1 cellular context compared by ENCODE assay signal in genomic region chr21:14080040-14080763, GRCh38.
TF ChIP-seq lines count a peak whose summit lies in the region.

No MANE protein-coding gene starts in this region.

TF ChIP-seq in GM23338, 12 proteins besides CTCF, POLR2A, EP300 and RAD21 (continued from another document):
- TF ChIP-seq ZNF462 (CRISPR knock-in tag; IDR thresholded peaks at IDR 0.05) = no peak
- TF ChIP-seq EZH2phosphoT487 (IDR thresholded peaks at IDR 0.05; ENCODE audit: unreplicated experiment) = no peak
- no peak for TF ChIP-seq NANOG (IDR thresholded peaks at IDR 0.05; ENCODE audit: borderline replicate concordance)
- TF ChIP-seq REST (IDR thresholded peaks at IDR 0.05; ENCODE audit: unreplicated experiment) = no peak
- no peak for TF ChIP-seq JUNB (IDR thresholded peaks at IDR 0.05; ENCODE audit: unreplicated experiment)
- TF ChIP-seq STAT1 (IDR thresholded peaks at IDR 0.05; ENCODE audit: unreplicated experiment) = no peak
